In genomic region chr4:76758290-76758882, GRCh38 we compare ENCODE assay signal across 8 cellular contexts.
DNase-seq lines count a peak whose midpoint lies in the region; ATAC-seq and TF ChIP-seq lines count a peak whose summit lies in the region.

No MANE protein-coding gene starts in this region.

- H3K79me2 ChIP-seq in Karpas-422 (ENCODE audit: low read length): no peaks in the 10 kb centered on the region

- H3K4me3 ChIP-seq in Karpas-422 (ENCODE audit: low read length) (no peak overlapping the region), left ventricle myocardium inferior (no peak overlapping the region), spleen (no peak overlapping the region)

- intact Hi-C loops in activated B cell treated with CpG ODN at 0.5 μM for 24 hours (cut with micrococcal nuclease): loop anchor here (1.0 to 2.0 kb wide), 3 partner anchors 247 to 578 kb away; no protein-coding TSS in a partner anchor
- intact Hi-C loops in left ventricle myocardium inferior (cut with micrococcal nuclease): loop anchor here (5.0 kb wide), 1 partner anchor 246 kb away; no protein-coding TSS in a partner anchor
- intact Hi-C loops in spleen (cut with DNase I; ENCODE audit: low total_unique reads): loop anchor here (10.0 kb wide), 1 partner anchor 584 kb away; no protein-coding TSS in a partner anchor

- no peak overlapping the region for H2AFZ ChIP-seq in Karpas-422 (ENCODE audit: low read length)

- ATAC-seq in activated B cell treated with CpG ODN at 0.5 μM for 24 hours (ENCODE audit: low read depth): no peak
- ATAC-seq in GM19463 (IDR thresholded peaks at IDR 0.05; ENCODE audit: unreplicated experiment): no peak
- ATAC-seq in GM18867 (IDR thresholded peaks at IDR 0.05; ENCODE audit: unreplicated experiment): no peak

- no peaks in the 10 kb centered on the region for H3K27me3 Mint-ChIP-seq in activated B cell treated with CpG ODN at 0.5 μM for 24 hours

- H3K9ac ChIP-seq in Karpas-422 (ENCODE audit: low read length): no peak overlapping the region

- H3K4me2 ChIP-seq in Karpas-422 (ENCODE audit: low read depth, low read length, poor library complexity, severe bottlenecking): no peak overlapping the region

- H4K20me1 ChIP-seq in Karpas-422 (ENCODE audit: insufficient read depth, low read depth, low read length): no peaks in the 10 kb centered on the region

- H3K27me3 ChIP-seq in Karpas-422 (ENCODE audit: low read length): no peaks in the 10 kb centered on the region
- H3K27me3 ChIP-seq in left ventricle myocardium inferior (ENCODE audit: low read depth): no peaks in the 10 kb centered on the region
- peaks cover 0 to 12% (median 0%) of the 10 kb centered on the region in 7 donors for H3K27me3 ChIP-seq in spleen (replicated peaks in 1 of 7)

- no peak for TF ChIP-seq POLR2A in spleen (IDR thresholded peaks at IDR 0.05)

- CTCF ChIA-PET in activated B cell treated with CpG ODN at 0.5 μM for 24 hours (lab: Charles Lee): interaction anchor here (1.1 to 2.0 kb wide), 4 partner anchors 11 to 445 kb away, joined by 3 to 29 read pairs (median 4); no protein-coding TSS in a partner anchor

- 29 to 58% (median 37%) methylated on average over 4 of the region's 4 CpGs for whole genome bisulfite sequencing in spleen, 5 donors

- DNase-seq in NCI-H1694 (lab: John Stamatoyannopoulos, UW) (peak; percentile 1), NCI-H1694 treated with DMSO at 0.1 percent for 48 hours (lab: John Stamatoyannopoulos, UW) (no peak), Karpas-422 (peak; percentile 52), activated B cell treated with CpG ODN at 0.5 μM for 24 hours (no peak), left ventricle myocardium inferior (no peak), spleen (no peak)

- H3K4me1 ChIP-seq in Karpas-422 (ENCODE audit: low read length): no peaks in the 10 kb centered on the region
- peaks cover 18% of the 10 kb centered on the region for H3K4me1 ChIP-seq in left ventricle myocardium inferior
- H3K4me1 ChIP-seq in spleen: peaks cover 0 to 16% (median 0%) of the 10 kb centered on the region in 6 donors

- no peaks in the 10 kb centered on the region for H3K4me1 Mint-ChIP-seq in activated B cell treated with CpG ODN at 0.5 μM for 24 hours

- no peak overlapping the region for H3K27ac Mint-ChIP-seq in activated B cell treated with CpG ODN at 0.5 μM for 24 hours

- no peaks in the 10 kb centered on the region for H3K9me2 ChIP-seq in Karpas-422 (replicated peaks; ENCODE audit: insufficient read depth, low read length)

- no peak overlapping the region for H3K4me3 Mint-ChIP-seq in activated B cell treated with CpG ODN at 0.5 μM for 24 hours

- no peaks in the 10 kb centered on the region for H3K36me3 Mint-ChIP-seq in activated B cell treated with CpG ODN at 0.5 μM for 24 hours (ENCODE audit: low read depth)

- peak; percentile 67 for TF ChIP-seq CTCF in activated B cell treated with CpG ODN at 0.5 μM for 24 hours (IDR thresholded peaks at IDR 0.05)
- peak; percentile 82 for TF ChIP-seq CTCF in left ventricle myocardium inferior (IDR thresholded peaks at IDR 0.05; ENCODE audit: borderline replicate concordance)
- peak; percentile 47 to 83 (median 70) for TF ChIP-seq CTCF in spleen (IDR thresholded peaks at IDR 0.05 in 8 of 11, conservative IDR thresholded peaks at IDR 0.05 in 3 of 11)

- H3K36me3 ChIP-seq in Karpas-422 (ENCODE audit: insufficient read depth, low read length): no peaks in the 10 kb centered on the region
- H3K36me3 ChIP-seq in left ventricle myocardium inferior: peaks cover 7% of the 10 kb centered on the region
- H3K36me3 ChIP-seq in spleen: peaks cover 0 to 11% (median 0%) of the 10 kb centered on the region in 6 donors

- H3K9me3 ChIP-seq in Karpas-422 (ENCODE audit: low read length) (no peaks in the 10 kb centered on the region), left ventricle myocardium inferior (replicated peaks) (no peaks in the 10 kb centered on the region), spleen (no peaks in the 10 kb centered on the region)

- H3K27ac ChIP-seq in Karpas-422 (ENCODE audit: low read length) (no peak overlapping the region), left ventricle myocardium inferior (replicated peaks) (no peak overlapping the region), spleen (peak overlapping the region in 2 of 8 donors; percentile 49 to 63)

- no peaks in the 10 kb centered on the region for H3K9me3 Mint-ChIP-seq in activated B cell treated with CpG ODN at 0.5 μM for 24 hours

- POLR2A ChIA-PET in activated B cell treated with CpG ODN at 0.5 μM for 24 hours (lab: Charles Lee): no interaction called here

Comparison
In these comparisons a context has a peak if more than half of its experiments do, and no peak if none do; other contexts are left out.
1. DNase-seq: peak in NCI-H1694 (single experiment) and Karpas-422 (single experiment); none in NCI-H1694 treated with DMSO at 0.1 percent for 48 hours (single experiment), activated B cell treated with CpG ODN at 0.5 μM for 24 hours (single experiment), left ventricle myocardium inferior (single experiment) and spleen (single experiment).
2. Peak in every context shown above with its lines, with median percentiles within 50 percentile points of each other: CTCF ChIP-seq.